10 cellular contexts compared by ENCODE assay signal in the genomic region with DNA sequence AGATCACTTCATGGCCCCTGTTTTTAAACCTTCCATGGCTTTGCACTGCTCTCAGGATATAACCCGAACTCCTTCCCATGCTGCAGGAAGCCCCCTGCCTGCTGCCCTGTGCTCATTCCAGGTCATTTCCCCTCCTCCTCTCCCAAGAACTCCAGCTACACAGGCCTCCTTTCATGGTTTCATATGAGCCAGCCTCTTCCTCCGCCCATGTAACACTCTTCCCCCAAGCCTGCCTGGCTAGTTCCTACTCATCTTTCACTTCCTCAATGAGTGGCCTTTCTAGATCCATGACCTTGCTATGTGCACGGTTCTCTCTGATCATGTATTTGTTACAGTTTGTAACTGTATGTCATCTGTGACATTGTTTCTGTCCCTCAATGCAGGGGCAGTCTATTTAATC. TPM values are rescaled to one million over a fixed set of nuclear protein-coding genes. Genes with fewer than 3 reads are reported as not detected.
DNase-seq lines count a peak whose midpoint lies in the region; ATAC-seq and TF ChIP-seq lines count a peak whose summit lies in the region.
"Had no signal": no experiment of that assay in that cellular context is flagged by ENCODE, and none has a peak within 500 bp of the region (broad histone marks: within the 10 kb centered on the region; RNA-seq: fewer than 3 reads in every experiment).

No MANE protein-coding gene starts in this region.

- no peaks in the 10 kb centered on the region for H3K9me3 ChIP-seq in breast epithelium
- H3K9me3 ChIP-seq: stomach had no signal

- H3K36me3 ChIP-seq in breast epithelium, result no peaks in the 10 kb centered on the region
- H3K36me3 ChIP-seq: stomach had no signal

- no peaks in the 10 kb centered on the region for H3K9me3 Mint-ChIP-seq in activated T-helper 1 cell treated with anti-CD3 and anti-CD28 coated beads, Interleukin-12 subunit alpha, Interleukin-12 subunit beta, Interleukin-2, Interleukin-4 antibody, amounts not matched to agents 30 ng/mL and 10 ng/mL and 1 ng/mL, durations not matched to agents 14 hours and 24 hours and 36 hours

- H3K36me3 Mint-ChIP-seq in activated T-helper 1 cell treated with anti-CD3 and anti-CD28 coated beads, Interleukin-12 subunit alpha, Interleukin-12 subunit beta, Interleukin-2, Interleukin-4 antibody, amounts not matched to agents 30 ng/mL and 10 ng/mL and 1 ng/mL, durations not matched to agents 14 hours and 24 hours and 36 hours (ENCODE audit: low read depth), result no peaks in the 10 kb centered on the region

- no peak for TF ChIP-seq POLR2A in breast epithelium (IDR thresholded peaks at IDR 0.05)

- no peaks in the 10 kb centered on the region for H3K4me1 ChIP-seq in breast epithelium

- DNase-seq in germinal center (ENCODE audit: low spot score), result peak; percentile 40
- no peak for DNase-seq in omental fat pad (ENCODE audit: low spot score)
- no peak for DNase-seq in HK-2 (ENCODE audit: unreplicated experiment)
- DNase-seq in activated T-helper 1 cell treated with anti-CD3 and anti-CD28 coated beads, Interleukin-12 subunit alpha, Interleukin-12 subunit beta, Interleukin-2, Interleukin-4 antibody, amounts not matched to agents 30 ng/mL and 10 ng/mL and 1 ng/mL, durations not matched to agents 14 hours and 24 hours and 36 hours (ENCODE audit: low spot score), result no peak
- DNase-seq in breast epithelium (ENCODE audit: low spot score in 2 of 2), result no peak
- DNase-seq: SHP77 treated with DMSO at 0.1 percent for 48 hours, stomach had no signal

- no peak overlapping the region for H3K4me3 ChIP-seq in breast epithelium
- H3K4me3 ChIP-seq: stomach had no signal

- peaks cover 2% of the 10 kb centered on the region for H3K27me3 Mint-ChIP-seq in activated T-helper 1 cell treated with anti-CD3 and anti-CD28 coated beads, Interleukin-12 subunit alpha, Interleukin-12 subunit beta, Interleukin-2, Interleukin-4 antibody, amounts not matched to agents 30 ng/mL and 10 ng/mL and 1 ng/mL, durations not matched to agents 14 hours and 24 hours and 36 hours (ENCODE audit: insufficient read depth)

- peak; percentile 51 for ATAC-seq in GM18498 (IDR thresholded peaks at IDR 0.05; ENCODE audit: unreplicated experiment)
- ATAC-seq in GM21526 (IDR thresholded peaks at IDR 0.05; ENCODE audit: low FRiP score, unreplicated experiment), result peak; percentile 45
- peak; percentile 38 for ATAC-seq in HG03571 (IDR thresholded peaks at IDR 0.05; ENCODE audit: unreplicated experiment)
- ATAC-seq in omental fat pad (ENCODE audit: low FRiP score), result no peak

- no peaks in the 10 kb centered on the region for H3K27me3 ChIP-seq in breast epithelium
- H3K27me3 ChIP-seq: stomach had no signal

- H3K27ac Mint-ChIP-seq in activated T-helper 1 cell treated with anti-CD3 and anti-CD28 coated beads, Interleukin-12 subunit alpha, Interleukin-12 subunit beta, Interleukin-2, Interleukin-4 antibody, amounts not matched to agents 30 ng/mL and 10 ng/mL and 1 ng/mL, durations not matched to agents 14 hours and 24 hours and 36 hours, result no peak overlapping the region

- peaks cover 51% of the 10 kb centered on the region for H3K4me1 Mint-ChIP-seq in activated T-helper 1 cell treated with anti-CD3 and anti-CD28 coated beads, Interleukin-12 subunit alpha, Interleukin-12 subunit beta, Interleukin-2, Interleukin-4 antibody, amounts not matched to agents 30 ng/mL and 10 ng/mL and 1 ng/mL, durations not matched to agents 14 hours and 24 hours and 36 hours (ENCODE audit: low read depth)

- TF ChIP-seq CTCF in omental fat pad (IDR thresholded peaks at IDR 0.05) (no peak), breast epithelium (IDR thresholded peaks at IDR 0.05) (no peak)

- intact Hi-C loops in activated T-helper 1 cell treated with anti-CD3 and anti-CD28 coated beads, Interleukin-12 subunit alpha, Interleukin-12 subunit beta, Interleukin-2, Interleukin-4 antibody, amounts not matched to agents 30 ng/mL and 10 ng/mL and 1 ng/mL, durations not matched to agents 14 hours and 24 hours and 36 hours (cut with micrococcal nuclease), result no loop called here
- intact Hi-C loops in breast epithelium (cut with DNase I; ENCODE audit: low total_unique reads), result no loop called here

- no peak overlapping the region for H3K4me3 Mint-ChIP-seq in activated T-helper 1 cell treated with anti-CD3 and anti-CD28 coated beads, Interleukin-12 subunit alpha, Interleukin-12 subunit beta, Interleukin-2, Interleukin-4 antibody, amounts not matched to agents 30 ng/mL and 10 ng/mL and 1 ng/mL, durations not matched to agents 14 hours and 24 hours and 36 hours

- H3K27ac ChIP-seq in breast epithelium, result no peak overlapping the region

RNA-seq across cellular contexts. Expression of gene NCF2, which starts 3.1 kb away (rescaled TPM):
- 10 to 100 TPM; 20.4 to 85.0 (median 44.4) TPM for total RNA-seq in omental fat pad
- total RNA-seq in activated T-helper 1 cell treated with anti-CD3 and anti-CD28 coated beads, Interleukin-12 subunit alpha, Interleukin-12 subunit beta, Interleukin-2, Interleukin-4 antibody, amounts not matched to agents 30 ng/mL and 10 ng/mL and 1 ng/mL, durations not matched to agents 14 hours and 24 hours and 36 hours, result 4.8 and 5.9 TPM in 2 replicates
- total RNA-seq in breast epithelium, result 10 to 100 TPM in 2 of 3 donors, 1 to 10 TPM in 1; 4.6 to 45.0 (median 13.0) TPM

RNA-seq across cellular contexts. Expression of gene ARPC5, which starts 42.2 kb away (rescaled TPM):
- total RNA-seq in omental fat pad (10 to 100 TPM; 68.7 to 99.2 (median 90.2) TPM), breast epithelium (10 to 100 TPM; 60.8 to 80.8 (median 70.8) TPM)
- 146 and 154 TPM in 2 replicates for total RNA-seq in activated T-helper 1 cell treated with anti-CD3 and anti-CD28 coated beads, Interleukin-12 subunit alpha, Interleukin-12 subunit beta, Interleukin-2, Interleukin-4 antibody, amounts not matched to agents 30 ng/mL and 10 ng/mL and 1 ng/mL, durations not matched to agents 14 hours and 24 hours and 36 hours

RNA-seq across cellular contexts. Expression of gene APOBEC4, which starts 59.8 kb away (rescaled TPM):
- total RNA-seq in omental fat pad (not detected), breast epithelium (not detected)
- total RNA-seq in activated T-helper 1 cell treated with anti-CD3 and anti-CD28 coated beads, Interleukin-12 subunit alpha, Interleukin-12 subunit beta, Interleukin-2, Interleukin-4 antibody, amounts not matched to agents 30 ng/mL and 10 ng/mL and 1 ng/mL, durations not matched to agents 14 hours and 24 hours and 36 hours, result not detected in 2 replicates
- total RNA-seq: stomach had no signal
